30 cellular contexts compared by ENCODE assay signal in genomic region chr3:105912891-105913290, GRCh38. TPM values are rescaled to one million over a fixed set of nuclear protein-coding genes. Genes with fewer than 3 reads are reported as not detected.
A peak's percentile ranks its signal among the peaks of the same experiment; 100 is the strongest.
DNase-seq lines count a peak whose midpoint lies in the region; ATAC-seq and TF ChIP-seq lines count a peak whose summit lies in the region.
"Had no signal": no experiment of that assay in that cellular context is flagged by ENCODE, and none has a peak within 500 bp of the region (broad histone marks: within the 10 kb centered on the region; RNA-seq: fewer than 3 reads in every experiment).

No MANE protein-coding gene starts in this region.

- DNase-seq in left kidney (ENCODE audit: low read depth, low spot score) = peak; percentile 23
- DNase-seq in thyroid gland = peak; percentile 56 to 63
- no peak for DNase-seq in Calu3
- DNase-seq: 8988T; ACHN; AML-193; BE2C; C1 segment of cervical spinal cord; Caco-2; CD4-positive, alpha-beta memory T cell; CD4-positive, alpha-beta T cell; CD4-positive, CD25-positive, alpha-beta regulatory T cell; CD8-positive, alpha-beta memory T cell; CD8-positive, alpha-beta T cell; COR-L47; DMS 273 treated with DMSO at 0.1 percent for 48 hours; DMS153; DMS53; DMS79; DMS79 treated with DMSO at 0.1 percent for 48 hours; DND-41; EL had no signal

- H3K4me1 Mint-ChIP-seq in Calu3 (ENCODE audit: low read depth, unreplicated experiment) = no peaks in the 10 kb centered on the region

- no peak for ATAC-seq in GM21515 (IDR thresholded peaks at IDR 0.05; ENCODE audit: unreplicated experiment)
- ATAC-seq: A549; CD8-positive, alpha-beta T cell had no signal

- H3K4me3 ChIP-seq in thyroid gland (replicated peaks in 1 of 3) = no peak overlapping the region
- H3K4me3 ChIP-seq: A549; BLaER1; BLaER1 treated with 17β-estradiol and CSF1 and Interleukin-3, amounts not matched to agents 10 nM and 100 nM had no signal

- peaks cover 0 to 2% of the 10 kb centered on the region in 2 donors for H3K4me1 ChIP-seq in thyroid gland
- H3K4me1 ChIP-seq: A549, BE2C, Caco-2 had no signal

- TF ChIP-seq CTCF in thyroid gland (IDR thresholded peaks at IDR 0.05) (no peak), Calu3 (IDR thresholded peaks at IDR 0.05; ENCODE audit: unreplicated experiment) (no peak)

- BruUV-seq in Calu3 (replicated peaks; lab: Mats Ljungman, UMichigan) = no TSS peak

- H3K27ac Mint-ChIP-seq in Calu3 (ENCODE audit: unreplicated experiment) = no peak overlapping the region
- H3K27ac Mint-ChIP-seq: B cell; CD14-positive monocyte; CD4-positive, alpha-beta memory T cell; CD4-positive, alpha-beta T cell; CD4-positive, CD25-positive, alpha-beta regulatory T cell; CD8-positive, alpha-beta memory T cell; CD8-positive, alpha-beta T cell had no signal

- no peaks in the 10 kb centered on the region for H3K27me3 Mint-ChIP-seq in Calu3 (ENCODE audit: unreplicated experiment)
- H3K27me3 Mint-ChIP-seq: B cell; CD4-positive, alpha-beta memory T cell; CD4-positive, alpha-beta T cell; CD4-positive, CD25-positive, alpha-beta regulatory T cell; CD8-positive, alpha-beta memory T cell had no signal

- no peaks in the 10 kb centered on the region for H3K27me3 ChIP-seq in thyroid gland
- H3K27me3 ChIP-seq: BE2C; BLaER1; BLaER1 treated with 17β-estradiol and CSF1 and Interleukin-3, amounts not matched to agents 10 nM and 100 nM had no signal

- no peak overlapping the region for H3K4me3 Mint-ChIP-seq in Calu3 (ENCODE audit: low read depth, unreplicated experiment)
- H3K4me3 Mint-ChIP-seq: B cell; CD14-positive monocyte; CD4-positive, alpha-beta memory T cell; CD4-positive, alpha-beta T cell; CD4-positive, CD25-positive, alpha-beta regulatory T cell; CD8-positive, alpha-beta memory T cell; CD8-positive, alpha-beta T cell had no signal

- H3K9me3 Mint-ChIP-seq in Calu3 (ENCODE audit: low read depth, unreplicated experiment) = no peaks in the 10 kb centered on the region

- H3K36me3 Mint-ChIP-seq in Calu3 (ENCODE audit: insufficient read depth, unreplicated experiment) = no peaks in the 10 kb centered on the region
- H3K36me3 Mint-ChIP-seq: CD14-positive monocyte; CD4-positive, alpha-beta memory T cell; CD4-positive, CD25-positive, alpha-beta regulatory T cell; CD8-positive, alpha-beta T cell had no signal

- CTCF ChIA-PET in Calu3 (lab: Charles Lee) = no interaction called here

- H3K27ac ChIP-seq in thyroid gland = peak overlapping the region in 2 of 3 donors; percentile 27 to 35
- H3K27ac ChIP-seq: 22Rv1, A549, BLaER1, C4-2B had no signal

- TF ChIP-seq POLR2A in thyroid gland (IDR thresholded peaks at IDR 0.05) = no peak

- no peaks in the 10 kb centered on the region for H3K9me3 ChIP-seq in thyroid gland
- H3K9me3 ChIP-seq: BE2C had no signal

- intact Hi-C loops in thyroid gland (cut with DNase I) = no loop called here
- intact Hi-C loops in Calu3 (cut with micrococcal nuclease; ENCODE audit: unreplicated experiment) = no loop called here

- H3K36me3 ChIP-seq in thyroid gland = no peaks in the 10 kb centered on the region
- H3K36me3 ChIP-seq: BE2C; BLaER1; BLaER1 treated with 17β-estradiol and CSF1 and Interleukin-3, amounts not matched to agents 10 nM and 100 nM had no signal

RNA-seq across cellular contexts. Expression of gene CBLB, which starts 44.1 kb away (rescaled TPM):
- 100 to 1,000 TPM in 1 of 4 donors, 10 to 100 TPM in 3; 61.8 to 119 (median 83.4) TPM for total RNA-seq in thyroid gland
- 17.9 and 26.2 TPM in 2 replicates for total RNA-seq in Calu3 (2022)
